Comparison of ENCODE assay signal across 6 cellular contexts in genomic region chr17:79023180-79023705, GRCh38.
DNase-seq lines count a peak whose midpoint lies in the region; ATAC-seq and TF ChIP-seq lines count a peak whose summit lies in the region.

No MANE protein-coding gene starts in this region.

- peak overlapping the region; percentile 79 for H3K4me3 Mint-ChIP-seq in activated T-cell treated with anti-CD3 and anti-CD28 coated beads, Interleukin-2, amount 50 U/mL, for 24 hours

- H3K36me3 ChIP-seq in tibial artery = no peaks in the 10 kb centered on the region

- peak overlapping the region; percentile 96 for H3K27ac ChIP-seq in tibial artery

- intact Hi-C loops in tibial artery (cut with DNase I; ENCODE audit: low total_unique reads) = no loop called here

- H3K4me3 ChIP-seq in iPS-11a (ENCODE audit: low read depth, low read length) (peak overlapping the region; percentile 44), tibial artery (peak overlapping the region; percentile 85 to 91)

- no peaks in the 10 kb centered on the region for H3K9me3 Mint-ChIP-seq in activated T-cell treated with anti-CD3 and anti-CD28 coated beads, Interleukin-2, amount 50 U/mL, for 24 hours

- no peaks in the 10 kb centered on the region for H3K27me3 ChIP-seq in tibial artery

- DNase-seq in activated T-cell treated with anti-CD3 and anti-CD28 coated beads, Interleukin-2, amount 50 U/mL, for 24 hours = no peak
- DNase-seq in activated T-cell treated with anti-CD3 and anti-CD28 coated beads for 4 hours = no peak
- peak in 1 of 2 donors; percentile 76 for DNase-seq in tibial artery
- no peak for DNase-seq in NOMO-1 treated with DMSO at 0.1 percent for 48 hours (lab: John Stamatoyannopoulos, UW; ENCODE audit: unreplicated experiment)

- peaks cover 8% of the 10 kb centered on the region for H3K4me1 Mint-ChIP-seq in activated T-cell treated with anti-CD3 and anti-CD28 coated beads, Interleukin-2, amount 50 U/mL, for 24 hours (ENCODE audit: low read depth)

- H3K36me3 Mint-ChIP-seq in activated T-cell treated with anti-CD3 and anti-CD28 coated beads, Interleukin-2, amount 50 U/mL, for 24 hours (ENCODE audit: low read depth) = no peaks in the 10 kb centered on the region

- peaks cover 42% of the 10 kb centered on the region for H3K27me3 Mint-ChIP-seq in activated T-cell treated with anti-CD3 and anti-CD28 coated beads, Interleukin-2, amount 50 U/mL, for 24 hours

- no peaks in the 10 kb centered on the region for H3K9me3 ChIP-seq in tibial artery

- ATAC-seq in GM21576 (IDR thresholded peaks at IDR 0.05; ENCODE audit: unreplicated experiment) = no peak

- no peak overlapping the region for H3K27ac Mint-ChIP-seq in activated T-cell treated with anti-CD3 and anti-CD28 coated beads, Interleukin-2, amount 50 U/mL, for 24 hours

- H3K4me1 ChIP-seq in tibial artery = peaks cover 7 to 76% (median 69%) of the 10 kb centered on the region in 4 donors

- no peak for TF ChIP-seq CTCF in tibial artery (IDR thresholded peaks at IDR 0.05)
